Comparison of ENCODE assay signal across 17 cellular contexts in genomic region chr3:187031934-187032333, GRCh38.
DNase-seq lines count a peak whose midpoint lies in the region; ATAC-seq and TF ChIP-seq lines count a peak whose summit lies in the region.
"Had no signal": no experiment of that assay in that cellular context is flagged by ENCODE, and none has a peak within 500 bp of the region (broad histone marks: within the 10 kb centered on the region; RNA-seq: fewer than 3 reads in every experiment).

No MANE protein-coding gene starts in this region.

- peak; percentile 33 for ATAC-seq in GM18502 (IDR thresholded peaks at IDR 0.05; ENCODE audit: poor library complexity, unreplicated experiment)
- ATAC-seq in activated CD8-positive, alpha-beta T cell treated with anti-CD3 and anti-CD28 coated beads, Interleukin-2, amount 10 ng/mL, durations not matched to agents 7 days and 5 days, result no peak
- no peak for ATAC-seq in naive thymus-derived CD8-positive, alpha-beta T cell
- ATAC-seq: left lobe of liver had no signal

- no peak overlapping the region for H2AFZ ChIP-seq in mammary epithelial cell (ENCODE audit: low read depth, low read length)

- dilution Hi-C loops in mammary epithelial cell (cut with HindIII; ENCODE audit: low sequenced_read_pairs), result no loop called here

- H3K9ac ChIP-seq in mammary epithelial cell (ENCODE audit: insufficient read depth, low read length), result no peak overlapping the region
- H3K9ac ChIP-seq: KMS-11 had no signal

- H3K9me3 ChIP-seq in mammary epithelial cell (replicated peaks; ENCODE audit: insufficient read depth, low read length), result no peaks in the 10 kb centered on the region

- no peak overlapping the region for H3K4me2 ChIP-seq in mammary epithelial cell (ENCODE audit: insufficient read depth, low read depth, low read length)
- H3K4me2 ChIP-seq: KMS-11 had no signal

- no peaks in the 10 kb centered on the region for H3K27me3 Mint-ChIP-seq in activated CD4-positive, alpha-beta T cell treated with anti-CD3 and anti-CD28 coated beads, Interleukin-2, amount 10 ng/mL, durations not matched to agents 24 days and 14 days
- no peaks in the 10 kb centered on the region for H3K27me3 Mint-ChIP-seq in activated CD8-positive, alpha-beta T cell treated with anti-CD3 and anti-CD28 coated beads, Interleukin-2, amount 10 ng/mL, durations not matched to agents 7 days and 5 days (ENCODE audit: low read depth)
- H3K27me3 Mint-ChIP-seq in naive thymus-derived CD8-positive, alpha-beta T cell, result no peaks in the 10 kb centered on the region
- H3K27me3 Mint-ChIP-seq in glutamatergic neuron (ENCODE audit: unreplicated experiment), result peaks cover 4% of the 10 kb centered on the region

- H3K4me1 ChIP-seq in mammary epithelial cell (ENCODE audit: insufficient read depth, low read length), result no peaks in the 10 kb centered on the region

- POLR2A ChIA-PET in activated CD8-positive, alpha-beta T cell treated with anti-CD3 and anti-CD28 coated beads, Interleukin-2, amount 10 ng/mL, durations not matched to agents 7 days and 5 days (lab: Charles Lee), result no interaction called here
- POLR2A ChIA-PET in naive thymus-derived CD8-positive, alpha-beta T cell (lab: Charles Lee), result interaction anchor here (0.5 to 8.5 kb wide), 7 partner anchors 7 to 249 kb away, joined by 3 to 123 read pairs (median 3); partner anchors contain the start of gene EIF4A2

- no peak overlapping the region for H3K27ac ChIP-seq in mammary epithelial cell (ENCODE audit: insufficient read depth, low read depth, low read length)
- H3K27ac ChIP-seq: KMS-11, stomach, VCaP had no signal

- peaks cover 56% of the 10 kb centered on the region for H3K4me1 Mint-ChIP-seq in activated CD4-positive, alpha-beta T cell treated with anti-CD3 and anti-CD28 coated beads, Interleukin-2, amount 10 ng/mL, durations not matched to agents 24 days and 14 days
- peaks cover 62% of the 10 kb centered on the region for H3K4me1 Mint-ChIP-seq in activated CD8-positive, alpha-beta T cell treated with anti-CD3 and anti-CD28 coated beads, Interleukin-2, amount 10 ng/mL, durations not matched to agents 7 days and 5 days (ENCODE audit: low read depth)
- H3K4me1 Mint-ChIP-seq in naive thymus-derived CD8-positive, alpha-beta T cell, result peaks cover 44 to 86% (median 66%) of the 10 kb centered on the region in 4 donors
- H3K4me1 Mint-ChIP-seq in glutamatergic neuron (ENCODE audit: low read depth, unreplicated experiment), result no peaks in the 10 kb centered on the region

- peak overlapping the region; percentile 70 for H3K27ac Mint-ChIP-seq in activated CD4-positive, alpha-beta T cell treated with anti-CD3 and anti-CD28 coated beads, Interleukin-2, amount 10 ng/mL, durations not matched to agents 24 days and 14 days
- H3K27ac Mint-ChIP-seq in activated CD8-positive, alpha-beta T cell treated with anti-CD3 and anti-CD28 coated beads, Interleukin-2, amount 10 ng/mL, durations not matched to agents 7 days and 5 days, result peak overlapping the region; percentile 33
- H3K27ac Mint-ChIP-seq in naive thymus-derived CD8-positive, alpha-beta T cell, result peak overlapping the region; percentile 71 to 99 (median 91)
- no peak overlapping the region for H3K27ac Mint-ChIP-seq in glutamatergic neuron (ENCODE audit: unreplicated experiment)
- H3K27ac Mint-ChIP-seq: CD14-positive monocyte had no signal

- CTCF ChIA-PET in activated CD8-positive, alpha-beta T cell treated with anti-CD3 and anti-CD28 coated beads, Interleukin-2, amount 10 ng/mL, durations not matched to agents 7 days and 5 days (lab: Charles Lee), result interaction anchor here (0.9 to 2.3 kb wide), 6 partner anchors 30 to 183 kb away, joined by 3 to 11 read pairs (median 4); partner anchors contain the start of gene RPL39L
- CTCF ChIA-PET in mammary epithelial cell (lab: Charles Lee; ENCODE audit: low non-redundant PET), result no interaction called here

- H3K4me3 ChIP-seq in mammary epithelial cell (replicated peaks in 1 of 3; ENCODE audit: insufficient read depth in 1 of 3, low read depth in 2 of 3, low read length in 3 of 3), result no peak overlapping the region
- H3K4me3 ChIP-seq: stomach had no signal

- in situ Hi-C loops in mammary epithelial cell (cut with MboI; ENCODE audit: low sequenced_read_pairs in 2 of 2), result no loop called here

- no peaks in the 10 kb centered on the region for H3K27me3 ChIP-seq in mammary epithelial cell (ENCODE audit: insufficient read depth, low read length)
- H3K27me3 ChIP-seq: stomach had no signal

- H3K36me3 ChIP-seq in mammary epithelial cell (ENCODE audit: insufficient read depth, low read length), result no peaks in the 10 kb centered on the region
- H3K36me3 ChIP-seq: stomach had no signal

- intact Hi-C loops in activated CD4-positive, alpha-beta T cell treated with anti-CD3 and anti-CD28 coated beads, Interleukin-2, amount 10 ng/mL, durations not matched to agents 24 days and 14 days (cut with micrococcal nuclease), result loop anchor here (2.0 kb wide), 1 partner anchor 31 kb away; no protein-coding TSS in a partner anchor
- intact Hi-C loops in mammary epithelial cell (cut with micrococcal nuclease), result no loop called here

- DNase-seq in activated CD4-positive, alpha-beta T cell treated with anti-CD3 and anti-CD28 coated beads, Interleukin-2, amount 10 ng/mL, durations not matched to agents 24 days and 14 days, result no peak
- no peak for DNase-seq in activated CD4-positive, alpha-beta T cell treated with anti-CD3 and anti-CD28 coated beads for 1 hour
- DNase-seq in activated CD8-positive, alpha-beta T cell treated with anti-CD3 and anti-CD28 coated beads, Interleukin-2, amount 10 ng/mL, durations not matched to agents 7 days and 5 days, result no peak
- DNase-seq in naive thymus-derived CD8-positive, alpha-beta T cell, result no peak
- no peak for DNase-seq in stimulated activated naive CD4-positive, alpha-beta T cell (lab: John Stamatoyannopoulos, UW)
- DNase-seq in mammary epithelial cell, result no peak
- no peak for DNase-seq in glutamatergic neuron
- DNase-seq: activated CD8-positive, alpha-beta memory T cell treated with anti-CD3 and anti-CD28 coated beads, Interleukin-2, amount 50 U/mL, for 4 hours; NCI-H1436; NCI-H82; posterior cingulate gyrus; stomach had no signal

- TF ChIP-seq CTCF in mammary epithelial cell (conservative IDR thresholded peaks at IDR 0.05 in 1 of 2, IDR thresholded peaks at IDR 0.05 in 1 of 2; ENCODE audit: extremely low read depth in 1 of 2, insufficient read depth in 1 of 2, low read depth in 1 of 2, low read length in 2 of 2), result no peak
- TF ChIP-seq CTCF in glutamatergic neuron (IDR thresholded peaks at IDR 0.05; ENCODE audit: partially characterized antibody, unreplicated experiment), result no peak

- H3K4me3 Mint-ChIP-seq in activated CD4-positive, alpha-beta T cell treated with anti-CD3 and anti-CD28 coated beads, Interleukin-2, amount 10 ng/mL, durations not matched to agents 24 days and 14 days, result peak overlapping the region; percentile 61
- H3K4me3 Mint-ChIP-seq in activated CD8-positive, alpha-beta T cell treated with anti-CD3 and anti-CD28 coated beads, Interleukin-2, amount 10 ng/mL, durations not matched to agents 7 days and 5 days, result no peak overlapping the region
- peak overlapping the region; percentile 75 to 95 (median 84) for H3K4me3 Mint-ChIP-seq in naive thymus-derived CD8-positive, alpha-beta T cell
- H3K4me3 Mint-ChIP-seq in glutamatergic neuron (ENCODE audit: unreplicated experiment), result no peak overlapping the region
- H3K4me3 Mint-ChIP-seq: CD14-positive monocyte had no signal

- H3K79me2 ChIP-seq in mammary epithelial cell (ENCODE audit: insufficient read depth, low read length), result no peaks in the 10 kb centered on the region

- H4K20me1 ChIP-seq in mammary epithelial cell (ENCODE audit: insufficient read depth, low read length), result no peaks in the 10 kb centered on the region

- no TSS peak for BruUV-seq in mammary epithelial cell (replicated peaks; lab: Mats Ljungman, UMichigan)

- peaks cover 78% of the 10 kb centered on the region for H3K36me3 Mint-ChIP-seq in activated CD4-positive, alpha-beta T cell treated with anti-CD3 and anti-CD28 coated beads, Interleukin-2, amount 10 ng/mL, durations not matched to agents 24 days and 14 days (ENCODE audit: low read depth)
- peaks cover 77% of the 10 kb centered on the region for H3K36me3 Mint-ChIP-seq in activated CD8-positive, alpha-beta T cell treated with anti-CD3 and anti-CD28 coated beads, Interleukin-2, amount 10 ng/mL, durations not matched to agents 7 days and 5 days (ENCODE audit: low read depth)
- peaks cover 20 to 65% (median 61%) of the 10 kb centered on the region in 3 donors for H3K36me3 Mint-ChIP-seq in naive thymus-derived CD8-positive, alpha-beta T cell
- H3K36me3 Mint-ChIP-seq in glutamatergic neuron (ENCODE audit: unreplicated experiment), result peaks cover 15% of the 10 kb centered on the region

- peaks cover 18% of the 10 kb centered on the region for H3K9me3 Mint-ChIP-seq in activated CD4-positive, alpha-beta T cell treated with anti-CD3 and anti-CD28 coated beads, Interleukin-2, amount 10 ng/mL, durations not matched to agents 24 days and 14 days
- peaks cover 26% of the 10 kb centered on the region for H3K9me3 Mint-ChIP-seq in activated CD8-positive, alpha-beta T cell treated with anti-CD3 and anti-CD28 coated beads, Interleukin-2, amount 10 ng/mL, durations not matched to agents 7 days and 5 days (ENCODE audit: insufficient read depth)
- H3K9me3 Mint-ChIP-seq in naive thymus-derived CD8-positive, alpha-beta T cell, result peaks cover 0 to 41% (median 9%) of the 10 kb centered on the region in 9 donors
- H3K9me3 Mint-ChIP-seq in glutamatergic neuron (ENCODE audit: unreplicated experiment), result peaks cover 4% of the 10 kb centered on the region

Comparison
In these comparisons a context has a peak if more than half of its experiments do, and no peak if none do; other contexts are left out.
1. H3K4me3 Mint-ChIP-seq: peak in activated CD4-positive, alpha-beta T cell treated with anti-CD3 and anti-CD28 coated beads, Interleukin-2, amount 10 ng/mL, durations not matched to agents 24 days and 14 days (single experiment) and naive thymus-derived CD8-positive, alpha-beta T cell (10 of 10); none in activated CD8-positive, alpha-beta T cell treated with anti-CD3 and anti-CD28 coated beads, Interleukin-2, amount 10 ng/mL, durations not matched to agents 7 days and 5 days (single experiment) and glutamatergic neuron (single experiment).